In the genomic region with DNA sequence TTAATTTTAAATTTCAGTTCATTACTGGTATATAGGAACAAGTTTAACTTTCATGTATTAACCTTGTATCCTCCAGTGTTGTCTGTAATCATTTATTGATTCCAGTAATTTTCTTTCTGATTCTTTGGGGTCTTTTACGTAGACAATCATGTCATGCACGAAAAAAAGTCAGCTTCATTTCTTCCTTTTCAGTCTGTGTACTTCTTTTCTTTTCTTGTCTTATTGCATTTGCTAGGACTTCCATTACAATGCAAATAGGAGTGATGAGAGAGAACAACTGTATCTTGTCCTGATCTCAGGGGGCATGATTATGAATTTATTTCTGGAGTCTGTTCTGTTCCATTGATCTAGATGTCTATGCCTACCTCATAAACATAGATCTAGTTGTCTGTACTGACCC, we compare ENCODE assay signal across 1 cellular context.
TF ChIP-seq lines count a peak whose summit lies in the region.

No MANE protein-coding gene starts in this region.

TF ChIP-seq in HepG2, 621 proteins besides CTCF, POLR2A, EP300 and RAD21 (continues in another document):
- TF ChIP-seq, protein P1, sequence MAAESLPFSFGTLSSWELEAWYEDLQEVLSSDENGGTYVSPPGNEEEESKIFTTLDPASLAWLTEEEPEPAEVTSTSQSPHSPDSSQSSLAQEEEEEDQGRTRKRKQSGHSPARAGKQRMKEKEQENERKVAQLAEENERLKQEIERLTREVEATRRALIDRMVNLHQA (CRISPR knock-in tag; IDR thresholded peaks at IDR 0.05): no peak
- no peak for TF ChIP-seq CBX5 (CRISPR knock-in tag; IDR thresholded peaks at IDR 0.05; ENCODE audit: borderline replicate concordance)
- TF ChIP-seq FOXP1 (IDR thresholded peaks at IDR 0.05): no peak
- TF ChIP-seq FOXP1 (CRISPR knock-in tag; IDR thresholded peaks at IDR 0.05): no peak
- TF ChIP-seq NCOA5 (CRISPR knock-in tag; IDR thresholded peaks at IDR 0.05): no peak
- TF ChIP-seq PAXIP1 (CRISPR knock-in tag; conservative IDR thresholded peaks at IDR 0.05): no peak
- TF ChIP-seq MZF1 (CRISPR knock-in tag; IDR thresholded peaks at IDR 0.05; ENCODE audit: borderline replicate concordance): no peak
- TF ChIP-seq ARHGAP35 (CRISPR knock-in tag; IDR thresholded peaks at IDR 0.05; ENCODE audit: borderline replicate concordance): no peak
- TF ChIP-seq ATRX (CRISPR knock-in tag; IDR thresholded peaks at IDR 0.05; ENCODE audit: borderline replicate concordance): no peak
- TF ChIP-seq ZBTB40 (IDR thresholded peaks at IDR 0.05): no peak
- no peak for TF ChIP-seq ZBTB40 (CRISPR knock-in tag; IDR thresholded peaks at IDR 0.05)
- TF ChIP-seq ZNF432 (CRISPR knock-in tag; IDR thresholded peaks at IDR 0.05; ENCODE audit: borderline replicate concordance): no peak
- 0 out of 2 replicates have a peak, but pooled peaks have one; percentile 39 for TF ChIP-seq RCOR2 (CRISPR knock-in tag; IDR thresholded peaks at IDR 0.05)
- no peak for TF ChIP-seq TCF7 (IDR thresholded peaks at IDR 0.05; ENCODE audit: low read depth)
- TF ChIP-seq SP1 (IDR thresholded peaks at IDR 0.05): no peak
- no peak for TF ChIP-seq SP1 (CRISPR knock-in tag; IDR thresholded peaks at IDR 0.05)
- no peak for TF ChIP-seq HDAC1 (CRISPR knock-in tag; IDR thresholded peaks at IDR 0.05)
- TF ChIP-seq LBX2 (CRISPR knock-in tag; IDR thresholded peaks at IDR 0.05; ENCODE audit: borderline replicate concordance): no peak
- TF ChIP-seq ZMYM2 (CRISPR knock-in tag; IDR thresholded peaks at IDR 0.05): 0 out of 2 replicates have a peak, but pooled peaks have one; percentile 42
- no peak for TF ChIP-seq ZNF558 (CRISPR knock-in tag; IDR thresholded peaks at IDR 0.05; ENCODE audit: borderline replicate concordance)
- TF ChIP-seq, protein P2, sequence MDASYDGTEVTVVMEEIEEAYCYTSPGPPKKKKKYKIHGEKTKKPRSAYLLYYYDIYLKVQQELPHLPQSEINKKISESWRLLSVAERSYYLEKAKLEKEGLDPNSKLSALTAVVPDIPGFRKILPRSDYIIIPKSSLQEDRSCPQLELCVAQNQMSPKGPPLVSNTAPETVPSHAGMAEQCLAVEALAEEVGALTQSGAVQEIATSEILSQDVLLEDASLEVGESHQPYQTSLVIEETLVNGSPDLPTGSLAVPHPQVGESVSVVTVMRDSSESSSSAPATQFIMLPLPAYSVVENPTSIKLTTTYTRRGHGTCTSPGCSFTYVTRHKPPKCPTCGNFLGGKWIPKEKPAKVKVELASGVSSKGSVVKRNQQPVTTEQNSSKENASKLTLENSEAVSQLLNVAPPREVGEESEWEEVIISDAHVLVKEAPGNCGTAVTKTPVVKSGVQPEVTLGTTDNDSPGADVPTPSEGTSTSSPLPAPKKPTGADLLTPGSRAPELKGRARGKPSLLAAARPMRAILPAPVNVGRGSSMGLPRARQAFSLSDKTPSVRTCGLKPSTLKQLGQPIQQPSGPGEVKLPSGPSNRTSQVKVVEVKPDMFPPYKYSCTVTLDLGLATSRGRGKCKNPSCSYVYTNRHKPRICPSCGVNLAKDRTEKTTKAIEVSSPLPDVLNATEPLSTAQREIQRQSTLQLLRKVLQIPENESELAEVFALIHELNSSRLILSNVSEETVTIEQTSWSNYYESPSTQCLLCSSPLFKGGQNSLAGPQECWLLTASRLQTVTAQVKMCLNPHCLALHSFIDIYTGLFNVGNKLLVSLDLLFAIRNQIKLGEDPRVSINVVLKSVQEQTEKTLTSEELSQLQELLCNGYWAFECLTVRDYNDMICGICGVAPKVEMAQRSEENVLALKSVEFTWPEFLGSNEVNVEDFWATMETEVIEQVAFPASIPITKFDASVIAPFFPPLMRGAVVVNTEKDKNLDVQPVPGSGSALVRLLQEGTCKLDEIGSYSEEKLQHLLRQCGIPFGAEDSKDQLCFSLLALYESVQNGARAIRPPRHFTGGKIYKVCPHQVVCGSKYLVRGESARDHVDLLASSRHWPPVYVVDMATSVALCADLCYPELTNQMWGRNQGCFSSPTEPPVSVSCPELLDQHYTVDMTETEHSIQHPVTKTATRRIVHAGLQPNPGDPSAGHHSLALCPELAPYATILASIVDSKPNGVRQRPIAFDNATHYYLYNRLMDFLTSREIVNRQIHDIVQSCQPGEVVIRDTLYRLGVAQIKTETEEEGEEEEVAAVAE (CRISPR knock-in tag; IDR thresholded peaks at IDR 0.05; ENCODE audit: borderline replicate concordance): no peak
- TF ChIP-seq, protein P3, sequence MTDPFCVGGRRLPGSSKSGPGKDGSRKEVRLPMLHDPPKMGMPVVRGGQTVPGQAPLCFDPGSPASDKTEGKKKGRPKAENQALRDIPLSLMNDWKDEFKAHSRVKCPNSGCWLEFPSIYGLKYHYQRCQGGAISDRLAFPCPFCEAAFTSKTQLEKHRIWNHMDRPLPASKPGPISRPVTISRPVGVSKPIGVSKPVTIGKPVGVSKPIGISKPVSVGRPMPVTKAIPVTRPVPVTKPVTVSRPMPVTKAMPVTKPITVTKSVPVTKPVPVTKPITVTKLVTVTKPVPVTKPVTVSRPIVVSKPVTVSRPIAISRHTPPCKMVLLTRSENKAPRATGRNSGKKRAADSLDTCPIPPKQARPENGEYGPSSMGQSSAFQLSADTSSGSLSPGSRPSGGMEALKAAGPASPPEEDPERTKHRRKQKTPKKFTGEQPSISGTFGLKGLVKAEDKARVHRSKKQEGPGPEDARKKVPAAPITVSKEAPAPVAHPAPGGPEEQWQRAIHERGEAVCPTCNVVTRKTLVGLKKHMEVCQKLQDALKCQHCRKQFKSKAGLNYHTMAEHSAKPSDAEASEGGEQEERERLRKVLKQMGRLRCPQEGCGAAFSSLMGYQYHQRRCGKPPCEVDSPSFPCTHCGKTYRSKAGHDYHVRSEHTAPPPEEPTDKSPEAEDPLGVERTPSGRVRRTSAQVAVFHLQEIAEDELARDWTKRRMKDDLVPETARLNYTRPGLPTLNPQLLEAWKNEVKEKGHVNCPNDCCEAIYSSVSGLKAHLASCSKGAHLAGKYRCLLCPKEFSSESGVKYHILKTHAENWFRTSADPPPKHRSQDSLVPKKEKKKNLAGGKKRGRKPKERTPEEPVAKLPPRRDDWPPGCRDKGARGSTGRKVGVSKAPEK (CRISPR knock-in tag; IDR thresholded peaks at IDR 0.05; ENCODE audit: borderline replicate concordance): no peak
- TF ChIP-seq, protein P4, sequence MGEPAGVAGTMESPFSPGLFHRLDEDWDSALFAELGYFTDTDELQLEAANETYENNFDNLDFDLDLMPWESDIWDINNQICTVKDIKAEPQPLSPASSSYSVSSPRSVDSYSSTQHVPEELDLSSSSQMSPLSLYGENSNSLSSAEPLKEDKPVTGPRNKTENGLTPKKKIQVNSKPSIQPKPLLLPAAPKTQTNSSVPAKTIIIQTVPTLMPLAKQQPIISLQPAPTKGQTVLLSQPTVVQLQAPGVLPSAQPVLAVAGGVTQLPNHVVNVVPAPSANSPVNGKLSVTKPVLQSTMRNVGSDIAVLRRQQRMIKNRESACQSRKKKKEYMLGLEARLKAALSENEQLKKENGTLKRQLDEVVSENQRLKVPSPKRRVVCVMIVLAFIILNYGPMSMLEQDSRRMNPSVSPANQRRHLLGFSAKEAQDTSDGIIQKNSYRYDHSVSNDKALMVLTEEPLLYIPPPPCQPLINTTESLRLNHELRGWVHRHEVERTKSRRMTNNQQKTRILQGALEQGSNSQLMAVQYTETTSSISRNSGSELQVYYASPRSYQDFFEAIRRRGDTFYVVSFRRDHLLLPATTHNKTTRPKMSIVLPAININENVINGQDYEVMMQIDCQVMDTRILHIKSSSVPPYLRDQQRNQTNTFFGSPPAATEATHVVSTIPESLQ (CRISPR knock-in tag; conservative IDR thresholded peaks at IDR 0.05): no peak
- peak; percentile 91 for TF ChIP-seq ZNF24 (IDR thresholded peaks at IDR 0.05)
- no peak for TF ChIP-seq NCOA1 (CRISPR knock-in tag; IDR thresholded peaks at IDR 0.05)
